ENCODE assay signal across 13 cellular contexts in genomic region chr5:77074745-77075144, GRCh38. TPM values are rescaled to one million over a fixed set of nuclear protein-coding genes. Genes with fewer than 3 reads are reported as not detected.
DNase-seq lines count a peak whose midpoint lies in the region; ATAC-seq and TF ChIP-seq lines count a peak whose summit lies in the region.
"Had no signal": no experiment of that assay in that cellular context is flagged by ENCODE, and none has a peak within 500 bp of the region (broad histone marks: within the 10 kb centered on the region; RNA-seq: fewer than 3 reads in every experiment).

No MANE protein-coding gene starts in this region.

- intact Hi-C loops in Calu3 (cut with micrococcal nuclease; ENCODE audit: unreplicated experiment) (no loop called here), IMR-90 (cut with micrococcal nuclease) (loop anchor here (5.0 kb wide), 1 partner anchor 418 kb away; the partner anchor contains the start of gene WDR41)

- H3K27me3 ChIP-seq in IMR-90 (ENCODE audit: control insufficient read depth, insufficient read depth, low read length) (no peaks in the 10 kb centered on the region), H9 (ENCODE audit: insufficient read depth, low read length) (no peaks in the 10 kb centered on the region)

- ATAC-seq in IMR-90 (ENCODE audit: low read depth): no peak
- ATAC-seq: CD8-positive, alpha-beta T cell; GM23338; HCT116 had no signal

- H3K4me1 Mint-ChIP-seq in Calu3 (ENCODE audit: low read depth, unreplicated experiment) (no peaks in the 10 kb centered on the region), nephron (peaks cover 8% of the 10 kb centered on the region), H9 (peaks cover 8 to 9% of the 10 kb centered on the region in 2 experiments; a peak in 3 of 4 replicates)

- WGBS in IMR-90 (ENCODE audit: extremely low coverage in 2 of 2, insufficient read length in 1 of 2), 2 experiments: 88% methylated on average over 3 of the region's 4 CpGs; no CpG with 5 or more reads in 1 of the 2 experiments
- no CpG with 5 or more reads among the region's 4 CpGs for WGBS in H9 (ENCODE audit: extremely low coverage, insufficient read length, low lambda C conversion rate)

- H3K79me1 ChIP-seq in IMR-90 (ENCODE audit: low read depth in 1 of 2, low read length in 2 of 2) (no peaks in the 10 kb centered on the region), H9 (ENCODE audit: insufficient read depth, low read depth, low read length, poor library complexity, severe bottlenecking) (no peaks in the 10 kb centered on the region)

- no peak overlapping the region for H3K4ac ChIP-seq in IMR-90 (ENCODE audit: low read depth, low read length)
- H3K4ac ChIP-seq in H9 (ENCODE audit: low read depth, low read length): no peak overlapping the region

- H2BK12ac ChIP-seq in H9 (ENCODE audit: insufficient read length, low read depth, low read length): no peak overlapping the region

- no peak overlapping the region for H4K5ac ChIP-seq in IMR-90 (ENCODE audit: low read depth, low read length)
- H4K5ac ChIP-seq in H9 (ENCODE audit: insufficient read length, low read depth, low read length): no peak overlapping the region

- H3K9me1 ChIP-seq in IMR-90 (ENCODE audit: insufficient read depth, low read length): peaks cover 7% of the 10 kb centered on the region; the same call in 1 of the 2 replicates

- no peaks in the 10 kb centered on the region; the same call in 1 of the 2 replicates for H3K4me1 ChIP-seq in IMR-90 (ENCODE audit: control insufficient read depth, insufficient read depth, low read length)
- no peaks in the 10 kb centered on the region for H3K4me1 ChIP-seq in H9 (ENCODE audit: insufficient read depth, low read length)

- H3K23ac ChIP-seq in IMR-90 (ENCODE audit: low read depth, low read length) (no peak overlapping the region), H9 (ENCODE audit: insufficient read length, low read depth, low read length) (no peak overlapping the region)

- H2AK5ac ChIP-seq in IMR-90 (ENCODE audit: low read depth, low read length): no peak overlapping the region
- no peak overlapping the region for H2AK5ac ChIP-seq in H9 (ENCODE audit: insufficient read length, low read length)

- H2BK15ac ChIP-seq in IMR-90 (ENCODE audit: low read depth, low read length) (no peak overlapping the region), H9 (ENCODE audit: low read depth, low read length) (no peak overlapping the region)

- H4K91ac ChIP-seq in IMR-90 (ENCODE audit: insufficient read depth, low read depth, low read length) (no peak overlapping the region), H9 (ENCODE audit: insufficient read length, low read depth, low read length) (no peak overlapping the region)

- no peaks in the 10 kb centered on the region for H3K9me3 ChIP-seq in IMR-90 (ENCODE audit: control insufficient read depth, insufficient read depth, low read length)
- H3K9me3 ChIP-seq in H9 (ENCODE audit: control insufficient read depth, low read depth, low read length): no peaks in the 10 kb centered on the region

- in situ Hi-C loops in IMR-90 (cut with MboI; ENCODE audit: low sequenced_read_pairs): no loop called here

- no peak for TF ChIP-seq POLR2A in IMR-90 (IDR thresholded peaks at IDR 0.05; ENCODE audit: low read depth, low read length)

- H3K36me3 ChIP-seq in IMR-90 (ENCODE audit: control insufficient read depth, insufficient read depth, low read length): peaks cover 3% of the 10 kb centered on the region

- H3K27ac ChIP-seq in IMR-90 (ENCODE audit: insufficient read depth, low read length): no peak overlapping the region
- H3K27ac ChIP-seq in substantia nigra (ENCODE audit: low read depth, low read length, poor library complexity, severe bottlenecking): peak overlapping the region; percentile 2
- no peak overlapping the region for H3K27ac ChIP-seq in H9 (ENCODE audit: insufficient read length, low read depth, low read length)
- H3K27ac ChIP-seq: BLaER1 treated with 17β-estradiol and CSF1 and Interleukin-3, amounts not matched to agents 10 nM and 100 nM had no signal

- DNase-seq in Calu3 (no peak), IMR-90 (no peak), substantia nigra (lab: John Stamatoyannopoulos, UW) (no peak), DMS53 (lab: John Stamatoyannopoulos, UW) (no peak), H9 (no peak), NCI-H2171 (lab: John Stamatoyannopoulos, UW) (no peak)
- DNase-seq: CD8-positive, alpha-beta T cell; DMS 273 treated with DMSO at 0.1 percent for 48 hours had no signal

- H4K20me1 ChIP-seq in IMR-90 (ENCODE audit: insufficient read depth, low read length) (no peaks in the 10 kb centered on the region), H9 (ENCODE audit: control insufficient read depth, insufficient read depth, insufficient read length) (no peaks in the 10 kb centered on the region)

- H2AFZ ChIP-seq in IMR-90 (replicated peaks; ENCODE audit: low read length, poor library complexity): no peak overlapping the region
- no peak overlapping the region for H2AFZ ChIP-seq in H9 (ENCODE audit: low read length)
- H2AFZ ChIP-seq: GM23338 had no signal

- H2BK120ac ChIP-seq in IMR-90 (ENCODE audit: low read depth, low read length) (no peak overlapping the region), H9 (ENCODE audit: low read depth, low read length, poor library complexity, severe bottlenecking) (no peak overlapping the region)

- H4K8ac ChIP-seq in IMR-90 (ENCODE audit: low read depth in 2 of 2, low read length in 2 of 2) (no peak overlapping the region), H9 (replicated peaks; ENCODE audit: insufficient read length, low read depth, low read length) (no peak overlapping the region)

- TF ChIP-seq RAD21 in IMR-90 (IDR thresholded peaks at IDR 0.05; ENCODE audit: low read length): no peak

- H3K23me2 ChIP-seq in H9 (ENCODE audit: insufficient read length, low read depth, low read length, poor library complexity, severe bottlenecking): no peaks in the 10 kb centered on the region

- no peaks in the 10 kb centered on the region for H3K27me3 Mint-ChIP-seq in Calu3 (ENCODE audit: unreplicated experiment)
- H3K27me3 Mint-ChIP-seq in nephron (ENCODE audit: low read depth): peaks cover 5% of the 10 kb centered on the region
- peaks cover 7% of the 10 kb centered on the region for H3K27me3 Mint-ChIP-seq in H9 (ENCODE audit: low read depth)

- TF ChIP-seq CTCF in Calu3 (IDR thresholded peaks at IDR 0.05; ENCODE audit: unreplicated experiment): no peak
- no peak for TF ChIP-seq CTCF in IMR-90 (conservative IDR thresholded peaks at IDR 0.05; ENCODE audit: low read depth, low read length)
- TF ChIP-seq CTCF in nephron (IDR thresholded peaks at IDR 0.05; ENCODE audit: unreplicated experiment in 3 of 3): no peak
- TF ChIP-seq CTCF in H9 (conservative IDR thresholded peaks at IDR 0.05): no peak

- H3K18ac ChIP-seq in IMR-90 (ENCODE audit: low read depth, low read length) (no peak overlapping the region), H9 (ENCODE audit: insufficient read length, low read depth, low read length) (no peak overlapping the region)

- no peak overlapping the region for H3K4me3 ChIP-seq in IMR-90 (ENCODE audit: insufficient read depth, low read depth, low read length)
- H3K4me3 ChIP-seq: BLaER1 treated with 17β-estradiol and CSF1 and Interleukin-3, amounts not matched to agents 10 nM and 100 nM; GM23338 had no signal

- dilution Hi-C loops in IMR-90 (cut with HindIII; ENCODE audit: low sequenced_read_pairs, unreplicated experiment): no loop called here

- CTCF ChIA-PET in Calu3 (lab: Charles Lee): no interaction called here
- CTCF ChIA-PET in IMR-90 (lab: Yijun Ruan, JAX): no interaction called here

- no peak overlapping the region for H3K9ac ChIP-seq in IMR-90 (ENCODE audit: low read depth, low read length)
- H3K9ac ChIP-seq in H9 (ENCODE audit: extremely low read depth, insufficient read length, low read length): no peak overlapping the region
- H3K9ac ChIP-seq: BLaER1 treated with 17β-estradiol and CSF1 and Interleukin-3, amounts not matched to agents 10 nM and 100 nM had no signal

- no peaks in the 10 kb centered on the region for H3K79me2 ChIP-seq in H9 (ENCODE audit: insufficient read depth, low read length)

- H3T11ph ChIP-seq in H9 (ENCODE audit: low read length): no peak overlapping the region

- TSS peak; percentile 13 for BruUV-seq in Calu3 (replicated peaks; lab: Mats Ljungman, UMichigan)
- BruUV-seq in IMR-90 (replicated peaks; lab: Mats Ljungman, UMichigan): TSS peak; percentile 34

- H2AK9ac ChIP-seq in IMR-90 (replicated peaks; ENCODE audit: low read depth, low read length, poor library complexity): no peak overlapping the region

- H3K14ac ChIP-seq in IMR-90 (replicated peaks; ENCODE audit: low read depth, low read length) (no peak overlapping the region), H9 (ENCODE audit: insufficient read depth, low read length) (no peak overlapping the region)

- H3K56ac ChIP-seq in IMR-90 (ENCODE audit: extremely low read depth, insufficient read depth, low read length) (no peak overlapping the region), H9 (ENCODE audit: insufficient read length, low read depth, low read length) (no peak overlapping the region)

- H3K4me2 ChIP-seq in IMR-90 (ENCODE audit: low read depth, low read length) (no peak overlapping the region), H9 (ENCODE audit: insufficient read depth, insufficient read length, low read length) (no peak overlapping the region)
- H3K4me2 ChIP-seq: BLaER1 treated with 17β-estradiol and CSF1 and Interleukin-3, amounts not matched to agents 10 nM and 100 nM; GM23338 had no signal

- H2BK20ac ChIP-seq in IMR-90 (ENCODE audit: low read depth, low read length) (no peak overlapping the region), H9 (ENCODE audit: low read depth, low read length, poor library complexity, severe bottlenecking) (no peak overlapping the region)

- H2BK5ac ChIP-seq in IMR-90 (ENCODE audit: low read depth, low read length, poor library complexity, severe bottlenecking) (no peak overlapping the region), H9 (ENCODE audit: insufficient read length, low read length) (no peak overlapping the region)

- POLR2A ChIA-PET in IMR-90 (lab: Charles Lee; ENCODE audit: unreplicated experiment): no interaction called here

- H3K9me3 Mint-ChIP-seq in Calu3 (ENCODE audit: low read depth, unreplicated experiment): no peaks in the 10 kb centered on the region
- no peaks in the 10 kb centered on the region for H3K9me3 Mint-ChIP-seq in nephron
- no peaks in the 10 kb centered on the region for H3K9me3 Mint-ChIP-seq in H9
- H3K9me3 Mint-ChIP-seq: CD8-positive, alpha-beta T cell; GM23338 had no signal

- H3K36me3 Mint-ChIP-seq in Calu3 (ENCODE audit: insufficient read depth, unreplicated experiment) (no peaks in the 10 kb centered on the region), nephron (ENCODE audit: low read depth) (peaks cover 29% of the 10 kb centered on the region), H9 (ENCODE audit: insufficient read depth in 1 of 3, low read depth in 3 of 3) (no peaks in the 10 kb centered on the region)

- H3K4me3 Mint-ChIP-seq in Calu3 (ENCODE audit: low read depth, unreplicated experiment): no peak overlapping the region
- H3K4me3 Mint-ChIP-seq in nephron: peak overlapping the region; percentile 13 to 31 (median 15)
- H3K4me3 Mint-ChIP-seq in H9: no peak overlapping the region
- H3K4me3 Mint-ChIP-seq: B cell; CD8-positive, alpha-beta T cell; GM23338 had no signal

- H3K27ac Mint-ChIP-seq in Calu3 (ENCODE audit: unreplicated experiment) (no peak overlapping the region), nephron (peak overlapping the region in 1 of 3 experiments; percentile 82), H9 (no peak overlapping the region)
- H3K27ac Mint-ChIP-seq: B cell; CD8-positive, alpha-beta T cell; GM23338 had no signal

RNA-seq across cellular contexts. Expression of gene ZBED3, which starts 12.3 kb away (rescaled TPM):
- total RNA-seq in Calu3 (2022) (11.0 and 12.3 TPM in 2 replicates), IMR-90 (2012; rRNA removed) (0.18 and 0.28 TPM in 2 replicates), H9 (2021) (7.6 and 7.8 TPM in 2 replicates)
- 2.2 and 2.5 TPM in 2 replicates for polyA plus RNA-seq in IMR-90 (2012; rRNA removed)
- 1.0 and 2.0 TPM in 2 replicates for polyA plus RNA-seq in IMR-90 (2012; cell fraction: cytosol; rRNA removed)
- polyA plus RNA-seq in IMR-90 (2012; cell fraction: nucleus; rRNA removed; ENCODE audit: low replicate concordance): 1.8 and 3.5 TPM in 2 replicates

RNA-seq across cellular contexts. Expression of gene AGGF1, which starts 44.5 kb away (rescaled TPM):
- total RNA-seq in Calu3 (2022) (29.5 and 32.3 TPM in 2 replicates), IMR-90 (2012; rRNA removed) (7.3 and 12.8 TPM in 2 replicates), H9 (2021) (13.6 and 14.8 TPM in 2 replicates)
- polyA plus RNA-seq in IMR-90 (2012; rRNA removed): 8.4 and 9.3 TPM in 2 replicates
- polyA plus RNA-seq in IMR-90 (2012; cell fraction: cytosol; rRNA removed): 3.8 and 4.3 TPM in 2 replicates
- polyA plus RNA-seq in IMR-90 (2012; cell fraction: nucleus; rRNA removed; ENCODE audit: low replicate concordance): 6.8 and 8.0 TPM in 2 replicates

Comparison
In these comparisons a context has a peak if more than half of its experiments do, and no peak if none do; other contexts are left out.
1. H3K4me3 Mint-ChIP-seq: peak in nephron (3 of 3); none in Calu3 (single experiment) and H9 (0 of 2).